ENCODE assay signal across 15 cellular contexts in the genomic region with DNA sequence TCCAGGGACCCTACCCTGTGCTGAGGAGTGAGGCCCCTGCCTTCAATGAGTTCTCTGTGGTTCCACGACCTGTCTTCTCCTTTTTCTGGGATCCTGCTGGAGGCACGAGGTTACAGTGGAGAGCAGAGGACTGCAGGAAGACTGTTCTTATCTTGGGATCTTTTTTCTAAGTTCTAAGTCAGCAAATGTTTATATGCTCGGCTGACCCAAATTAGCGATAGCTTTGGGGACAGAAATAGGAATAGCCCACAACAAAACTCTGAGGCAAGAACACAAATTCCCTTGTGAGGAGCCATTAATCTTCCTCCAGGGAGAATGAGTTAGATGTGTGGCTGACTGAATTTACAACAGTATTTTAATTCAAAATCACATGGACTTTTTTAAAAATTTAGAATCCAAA. TPM values are rescaled to one million over a fixed set of nuclear protein-coding genes. Genes with fewer than 3 reads are reported as not detected.
DNase-seq lines count a peak whose midpoint lies in the region; ATAC-seq and TF ChIP-seq lines count a peak whose summit lies in the region.
"Had no signal": no experiment of that assay in that cellular context is flagged by ENCODE, and none has a peak within 500 bp of the region (broad histone marks: within the 10 kb centered on the region; RNA-seq: fewer than 3 reads in every experiment).

No MANE protein-coding gene starts in this region.

- H3K9me3 ChIP-seq in cardiac muscle cell (ENCODE audit: low read depth) (no peaks in the 10 kb centered on the region), tibial artery (no peaks in the 10 kb centered on the region), uterus (no peaks in the 10 kb centered on the region)

- intact Hi-C loops in Right ventricle myocardium inferior (cut with DNase I) (no loop called here), cardiac septum (cut with DNase I) (no loop called here), sciatic nerve (cut with DNase I) (no loop called here), tibial artery (cut with DNase I; ENCODE audit: low total_unique reads) (no loop called here), uterus (cut with DNase I; ENCODE audit: low total_unique reads) (no loop called here)

- H3K4me3 ChIP-seq in cardiac muscle cell, result no peak overlapping the region
- H3K4me3 ChIP-seq in tibial artery, result no peak overlapping the region
- no peak overlapping the region for H3K4me3 ChIP-seq in uterus
- H3K4me3 ChIP-seq: GM23338 had no signal

- H3K27me3 ChIP-seq in cardiac muscle cell (no peaks in the 10 kb centered on the region), tibial artery (no peaks in the 10 kb centered on the region), uterus (no peaks in the 10 kb centered on the region)

- H3K36me3 ChIP-seq in cardiac muscle cell, result peaks cover 41% of the 10 kb centered on the region
- peaks cover 0 to 20% (median 17%) of the 10 kb centered on the region in 3 donors for H3K36me3 ChIP-seq in tibial artery
- no peaks in the 10 kb centered on the region for H3K36me3 ChIP-seq in uterus

- TF ChIP-seq CTCF in cardiac muscle cell (IDR thresholded peaks at IDR 0.05; ENCODE audit: low read depth, low read length) (no peak), tibial artery (IDR thresholded peaks at IDR 0.05) (no peak), uterus (IDR thresholded peaks at IDR 0.05) (no peak)

- H3K4me1 ChIP-seq in cardiac muscle cell (ENCODE audit: low read depth), result peaks cover 47% of the 10 kb centered on the region
- peaks cover 0 to 37% (median 17%) of the 10 kb centered on the region in 4 donors for H3K4me1 ChIP-seq in tibial artery
- no peaks in the 10 kb centered on the region for H3K4me1 ChIP-seq in uterus

- TF ChIP-seq POLR2A in uterus (IDR thresholded peaks at IDR 0.05), result no peak

- H3K27ac ChIP-seq in cardiac muscle cell (peak overlapping the region; percentile 83), tibial artery (peak overlapping the region; percentile 58 to 70), uterus (no peak overlapping the region)
- H3K27ac ChIP-seq: 22Rv1 had no signal

- DNase-seq in Right ventricle myocardium inferior (ENCODE audit: missing footprints), result no peak
- no peak for DNase-seq in cardiac septum (ENCODE audit: low spot score)
- DNase-seq in cardiac muscle cell (ENCODE audit: low read depth in 1 of 2, low spot score in 1 of 2), result no peak
- DNase-seq in sciatic nerve (ENCODE audit: low spot score), result no peak
- DNase-seq in tibial artery, result no peak
- no peak for DNase-seq in NCI-H345 treated with DMSO at 0.1 percent for 48 hours (lab: John Stamatoyannopoulos, UW; ENCODE audit: unreplicated experiment)
- DNase-seq in uterus, result no peak
- DNase-seq: Calu3; CD4-positive, CD25-positive, alpha-beta regulatory T cell; DMS 273 treated with DMSO at 0.1 percent for 48 hours; H7 had no signal

- ATAC-seq in Right ventricle myocardium inferior (peak; percentile 39), sciatic nerve (peak; percentile 74), HG03354 (IDR thresholded peaks at IDR 0.05; ENCODE audit: poor library complexity, severe bottlenecking, unreplicated experiment) (no peak)
- ATAC-seq: GM23338 had no signal

RNA-seq across cellular contexts. Expression of a gene that starts 46.7 kb away (rescaled TPM):
- total RNA-seq in Right ventricle myocardium inferior, result 37.6 TPM
- total RNA-seq in cardiac septum, result 82.1 TPM
- total RNA-seq in cardiac muscle cell, result 122 and 160 TPM in 2 replicates
- 70.8 and 93.1 TPM in 2 replicates for polyA plus RNA-seq in cardiac muscle cell
- 2.1 TPM for total RNA-seq in sciatic nerve
- 10 to 100 TPM in 2 of 4 donors, 1 to 10 TPM in 2; 3.3 to 54.6 (median 14.6) TPM for total RNA-seq in uterus
- total RNA-seq: A673; Calu3; CD4-positive, CD25-positive, alpha-beta regulatory T cell had no signal
- polyA plus RNA-seq: CD4-positive, CD25-positive, alpha-beta regulatory T cell had no signal

Comparison
In these comparisons a context has a peak if more than half of its experiments do, and no peak if none do; other contexts are left out.
1. H3K27ac ChIP-seq: peak in cardiac muscle cell (single experiment) and tibial artery (2 of 2); none in uterus (0 of 2).